In genomic region chr16:31455601-31456314, GRCh38 we compare ENCODE assay signal across 8 cellular contexts. TPM values are rescaled to one million over a fixed set of nuclear protein-coding genes. Genes with fewer than 3 reads are reported as not detected.
DNase-seq lines count a peak whose midpoint lies in the region; ATAC-seq and TF ChIP-seq lines count a peak whose summit lies in the region.

No MANE protein-coding gene starts in this region.

- H3K9me3 ChIP-seq in right lobe of liver, result no peaks in the 10 kb centered on the region

- no peaks in the 10 kb centered on the region for H3K9me3 Mint-ChIP-seq in activated T-helper 1 cell treated with anti-CD3 and anti-CD28 coated beads, Interleukin-12 subunit alpha, Interleukin-12 subunit beta, Interleukin-2, Interleukin-4 antibody, amounts not matched to agents 30 ng/mL and 10 ng/mL and 1 ng/mL, durations not matched to agents 14 hours and 24 hours and 36 hours

- no peaks in the 10 kb centered on the region for H3K27me3 ChIP-seq in BJ (ENCODE audit: control insufficient read depth, insufficient read depth, low read length)
- H3K27me3 ChIP-seq in right lobe of liver, result no peaks in the 10 kb centered on the region

- POLR2A ChIA-PET in BJ (lab: Charles Lee), result no interaction called here

- no peak for DNase-seq in BJ (ENCODE audit: low read depth)
- DNase-seq in GM20000 (ENCODE audit: low spot score), result peak; percentile 20
- DNase-seq in activated T-helper 1 cell treated with anti-CD3 and anti-CD28 coated beads, Interleukin-12 subunit alpha, Interleukin-12 subunit beta, Interleukin-2, Interleukin-4 antibody, amounts not matched to agents 30 ng/mL and 10 ng/mL and 1 ng/mL, durations not matched to agents 14 hours and 24 hours and 36 hours (ENCODE audit: low spot score), result no peak
- DNase-seq in right lobe of liver, result no peak
- no peak for DNase-seq in NCI-H1105 treated with DMSO at 0.1 percent for 48 hours (lab: John Stamatoyannopoulos, UW)
- DNase-seq in HCEC 1CT, result no peak

- H3K4me3 ChIP-seq in BJ (ENCODE audit: low read depth, low read length), result no peak overlapping the region
- H3K4me3 ChIP-seq in right lobe of liver, result no peak overlapping the region

- intact Hi-C loops in activated T-helper 1 cell treated with anti-CD3 and anti-CD28 coated beads, Interleukin-12 subunit alpha, Interleukin-12 subunit beta, Interleukin-2, Interleukin-4 antibody, amounts not matched to agents 30 ng/mL and 10 ng/mL and 1 ng/mL, durations not matched to agents 14 hours and 24 hours and 36 hours (cut with micrococcal nuclease), result loop anchor here (1.0 kb wide), 1 partner anchor 11 kb away; no protein-coding TSS in a partner anchor
- intact Hi-C loops in right lobe of liver (cut with DNase I), result loop anchor here in 1 of 2 donors (10.0 kb wide), 1 partner anchor 271 kb away; the partner anchor contains the start of gene FUS

- ATAC-seq in right lobe of liver, result no peak
- no peak for ATAC-seq in HG02973 (IDR thresholded peaks at IDR 0.05; ENCODE audit: unreplicated experiment)
- no peak for ATAC-seq in HG03439 (IDR thresholded peaks at IDR 0.05; ENCODE audit: unreplicated experiment)

- H3K36me3 ChIP-seq in BJ (ENCODE audit: control insufficient read depth, insufficient read depth, low read length) (no peaks in the 10 kb centered on the region; the same call in 1 of the 2 replicates), right lobe of liver (no peaks in the 10 kb centered on the region)

- 53% methylated on average over 12 of the region's 17 CpGs for WGBS in right lobe of liver (ENCODE audit: insufficient coverage, low coverage, low lambda C conversion rate, missing lambda C conversion rate)

- no peak for TF ChIP-seq POLR2A in right lobe of liver (IDR thresholded peaks at IDR 0.05)

- no peak overlapping the region for H3K27ac Mint-ChIP-seq in activated T-helper 1 cell treated with anti-CD3 and anti-CD28 coated beads, Interleukin-12 subunit alpha, Interleukin-12 subunit beta, Interleukin-2, Interleukin-4 antibody, amounts not matched to agents 30 ng/mL and 10 ng/mL and 1 ng/mL, durations not matched to agents 14 hours and 24 hours and 36 hours

- peaks cover 45% of the 10 kb centered on the region for H3K4me1 Mint-ChIP-seq in activated T-helper 1 cell treated with anti-CD3 and anti-CD28 coated beads, Interleukin-12 subunit alpha, Interleukin-12 subunit beta, Interleukin-2, Interleukin-4 antibody, amounts not matched to agents 30 ng/mL and 10 ng/mL and 1 ng/mL, durations not matched to agents 14 hours and 24 hours and 36 hours (ENCODE audit: low read depth)

- H3K4me3 Mint-ChIP-seq in activated T-helper 1 cell treated with anti-CD3 and anti-CD28 coated beads, Interleukin-12 subunit alpha, Interleukin-12 subunit beta, Interleukin-2, Interleukin-4 antibody, amounts not matched to agents 30 ng/mL and 10 ng/mL and 1 ng/mL, durations not matched to agents 14 hours and 24 hours and 36 hours, result peak overlapping the region; percentile 61

- H3K27ac ChIP-seq in right lobe of liver, result no peak overlapping the region

- peaks cover 0 to 60% (median 21%) of the 10 kb centered on the region in 4 donors for H3K4me1 ChIP-seq in right lobe of liver

- no peaks in the 10 kb centered on the region for H3K27me3 Mint-ChIP-seq in activated T-helper 1 cell treated with anti-CD3 and anti-CD28 coated beads, Interleukin-12 subunit alpha, Interleukin-12 subunit beta, Interleukin-2, Interleukin-4 antibody, amounts not matched to agents 30 ng/mL and 10 ng/mL and 1 ng/mL, durations not matched to agents 14 hours and 24 hours and 36 hours (ENCODE audit: insufficient read depth)

- H3K36me3 Mint-ChIP-seq in activated T-helper 1 cell treated with anti-CD3 and anti-CD28 coated beads, Interleukin-12 subunit alpha, Interleukin-12 subunit beta, Interleukin-2, Interleukin-4 antibody, amounts not matched to agents 30 ng/mL and 10 ng/mL and 1 ng/mL, durations not matched to agents 14 hours and 24 hours and 36 hours (ENCODE audit: low read depth), result peaks cover 21% of the 10 kb centered on the region

- TF ChIP-seq CTCF in BJ (IDR thresholded peaks at IDR 0.05; ENCODE audit: insufficient read depth, low read depth, low read length) (peak; percentile 44), GM20000 (IDR thresholded peaks at IDR 0.05; ENCODE audit: extremely low read depth, missing control alignments) (peak; percentile 16), right lobe of liver (IDR thresholded peaks at IDR 0.05) (peak in 3 of 4 donors; percentile 16 to 31 (median 27))

- CTCF ChIA-PET in BJ (lab: Yijun Ruan, JAX), result interaction anchor here (0.6 to 1.5 kb wide), 2 partner anchors 24 to 503 kb away, joined by 3 read pairs; no protein-coding TSS in a partner anchor

RNA-seq across cellular contexts. Expression of gene ARMC5, which starts 3.5 kb away (rescaled TPM):
- 3.0 and 6.4 TPM in 2 replicates for polyA plus RNA-seq in BJ (2011; rRNA removed)
- 3.4 and 7.9 TPM in 2 replicates for polyA minus RNA-seq in BJ (2011; rRNA and poly(A)+ RNA removed)
- total RNA-seq in activated T-helper 1 cell treated with anti-CD3 and anti-CD28 coated beads, Interleukin-12 subunit alpha, Interleukin-12 subunit beta, Interleukin-2, Interleukin-4 antibody, amounts not matched to agents 30 ng/mL and 10 ng/mL and 1 ng/mL, durations not matched to agents 14 hours and 24 hours and 36 hours, result 11.2 and 12.7 TPM in 2 replicates
- total RNA-seq in right lobe of liver, result 10 to 100 TPM in 3 of 6 experiments, 1 to 10 TPM in 3; 3.9 to 20.9 (median 11.0) TPM

RNA-seq across cellular contexts. Expression of gene ZNF843, which starts 13.2 kb away (rescaled TPM):
- polyA plus RNA-seq in BJ (2011; rRNA removed), result 0.56 and 0.87 TPM in 2 replicates
- 0.51 and 0.81 TPM in 2 replicates for polyA minus RNA-seq in BJ (2011; rRNA and poly(A)+ RNA removed)
- total RNA-seq in activated T-helper 1 cell treated with anti-CD3 and anti-CD28 coated beads, Interleukin-12 subunit alpha, Interleukin-12 subunit beta, Interleukin-2, Interleukin-4 antibody, amounts not matched to agents 30 ng/mL and 10 ng/mL and 1 ng/mL, durations not matched to agents 14 hours and 24 hours and 36 hours, result 0.21 and 0.22 TPM in 2 replicates
- under 1 TPM; 0.19 to 0.68 (median 0.36) TPM for total RNA-seq in right lobe of liver

RNA-seq across cellular contexts. Expression of gene TGFB1I1, which starts 16.2 kb away (rescaled TPM):
- 56.4 and 92.3 TPM in 2 replicates for polyA plus RNA-seq in BJ (2011; rRNA removed)
- 69.3 and 95.0 TPM in 2 replicates for polyA minus RNA-seq in BJ (2011; rRNA and poly(A)+ RNA removed)
- total RNA-seq in activated T-helper 1 cell treated with anti-CD3 and anti-CD28 coated beads, Interleukin-12 subunit alpha, Interleukin-12 subunit beta, Interleukin-2, Interleukin-4 antibody, amounts not matched to agents 30 ng/mL and 10 ng/mL and 1 ng/mL, durations not matched to agents 14 hours and 24 hours and 36 hours, result 0.78 and 1.2 TPM in 2 replicates
- total RNA-seq in right lobe of liver, result 1 to 10 TPM; 1.9 to 7.9 (median 6.7) TPM

RNA-seq across cellular contexts. Expression of gene SLC5A2, which starts 27.2 kb away (rescaled TPM):
- polyA plus RNA-seq in BJ (2011; rRNA removed), result not detected in 2 replicates
- not detected in 2 replicates for polyA minus RNA-seq in BJ (2011; rRNA and poly(A)+ RNA removed)
- total RNA-seq in activated T-helper 1 cell treated with anti-CD3 and anti-CD28 coated beads, Interleukin-12 subunit alpha, Interleukin-12 subunit beta, Interleukin-2, Interleukin-4 antibody, amounts not matched to agents 30 ng/mL and 10 ng/mL and 1 ng/mL, durations not matched to agents 14 hours and 24 hours and 36 hours, result not detected in 2 replicates
- under 1 TPM in 3 of 6 experiments, not detected in 3; 0.07 to 0.14 (median 0.12) TPM for total RNA-seq in right lobe of liver

RNA-seq across cellular contexts. Expression of gene COX6A2, which starts 27.6 kb away (rescaled TPM):
- not detected in 2 replicates for polyA plus RNA-seq in BJ (2011; rRNA removed)
- not detected in 2 replicates for polyA minus RNA-seq in BJ (2011; rRNA and poly(A)+ RNA removed)
- total RNA-seq in activated T-helper 1 cell treated with anti-CD3 and anti-CD28 coated beads, Interleukin-12 subunit alpha, Interleukin-12 subunit beta, Interleukin-2, Interleukin-4 antibody, amounts not matched to agents 30 ng/mL and 10 ng/mL and 1 ng/mL, durations not matched to agents 14 hours and 24 hours and 36 hours, result not detected in 2 replicates
- 1 to 10 TPM in 4 of 6 experiments, not detected in 2; 4.1 to 6.0 (median 4.6) TPM for total RNA-seq in right lobe of liver
